15 cellular contexts compared by ENCODE assay signal in the genomic region with DNA sequence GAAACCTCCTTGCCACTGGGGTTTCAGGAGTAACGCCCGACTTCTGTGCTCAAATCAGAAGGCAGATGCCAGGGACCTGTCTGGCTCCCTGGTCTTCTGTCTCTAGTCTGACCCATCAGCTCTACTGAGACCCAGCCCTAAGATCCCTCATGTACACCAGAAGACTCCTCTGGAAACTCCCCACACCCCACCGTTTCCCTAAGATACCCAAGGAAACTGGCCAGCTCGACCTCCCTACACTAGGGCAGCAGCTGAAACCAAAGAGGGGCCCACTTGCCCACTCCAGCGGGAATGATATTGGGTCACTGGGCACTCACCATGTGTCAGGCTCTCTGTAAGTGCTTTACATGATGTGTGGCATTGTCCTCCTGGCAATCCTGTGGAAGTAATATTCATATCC. TPM values are rescaled to one million over a fixed set of nuclear protein-coding genes. Genes with fewer than 3 reads are reported as not detected.
A peak's percentile ranks its signal among the peaks of the same experiment; 100 is the strongest.
DNase-seq lines count a peak whose midpoint lies in the region; ATAC-seq and TF ChIP-seq lines count a peak whose summit lies in the region.
"Had no signal": no experiment of that assay in that cellular context is flagged by ENCODE, and none has a peak within 500 bp of the region (broad histone marks: within the 10 kb centered on the region; RNA-seq: fewer than 3 reads in every experiment).

No MANE protein-coding gene starts in this region.

- H3K27ac ChIP-seq in SK-N-SH (ENCODE audit: low read depth in 2 of 2, low read length in 1 of 2): no peak overlapping the region
- H3K27ac ChIP-seq in esophagus squamous epithelium: peak overlapping the region; percentile 92 to 96 (median 94)
- no peak overlapping the region for H3K27ac ChIP-seq in neuronal stem cell (replicated peaks; ENCODE audit: low read length)
- no peak overlapping the region for H3K27ac ChIP-seq in CD8-positive, alpha-beta memory T cell (ENCODE audit: low read depth, low read length)
- H3K27ac ChIP-seq: 22Rv1 had no signal

- no peak overlapping the region for H3K23ac ChIP-seq in neuronal stem cell (ENCODE audit: low read depth, low read length, poor library complexity)

- H2AK5ac ChIP-seq in neuronal stem cell (ENCODE audit: low read depth, low read length): peak overlapping the region; percentile 18

- H3K4ac ChIP-seq in neuronal stem cell (ENCODE audit: low read length): no peak overlapping the region

- peak overlapping the region; percentile 76 for H2BK15ac ChIP-seq in neuronal stem cell (ENCODE audit: low read length)

- H3F3A ChIP-seq in SK-N-SH (replicated peaks; ENCODE audit: insufficient read depth): peaks cover 9% of the 10 kb centered on the region

- peak overlapping the region; percentile 80 for H3K4me3 Mint-ChIP-seq in type B pancreatic cell
- H3K4me3 Mint-ChIP-seq in CD8-positive, alpha-beta memory T cell: no peak overlapping the region
- H3K4me3 Mint-ChIP-seq: central memory CD8-positive, alpha-beta T cell had no signal

- no peak overlapping the region for H3K14ac ChIP-seq in neuronal stem cell (ENCODE audit: low read length)

- no peak overlapping the region for H4K8ac ChIP-seq in neuronal stem cell (ENCODE audit: low read depth, low read length)

- POLR2A ChIA-PET in SK-N-SH (lab: Yijun Ruan, JAX): no interaction called here
- POLR2A ChIA-PET in CD8-positive, alpha-beta memory T cell (lab: Charles Lee): no interaction called here

- peak overlapping the region; percentile 40 for H2BK120ac ChIP-seq in neuronal stem cell (ENCODE audit: low read depth, low read length)

- no peak for TF ChIP-seq RAD21 in SK-N-SH (IDR thresholded peaks at IDR 0.05; ENCODE audit: low read length)

- H2BK12ac ChIP-seq in neuronal stem cell (ENCODE audit: low read length): no peak overlapping the region

- no peaks in the 10 kb centered on the region for H3K79me1 ChIP-seq in neuronal stem cell (ENCODE audit: low read depth, low read length)

- H3K9me2 ChIP-seq in SK-N-SH: no peaks in the 10 kb centered on the region

- no peaks in the 10 kb centered on the region for H3K36me3 Mint-ChIP-seq in type B pancreatic cell
- H3K36me3 Mint-ChIP-seq in CD8-positive, alpha-beta memory T cell: no peaks in the 10 kb centered on the region
- H3K36me3 Mint-ChIP-seq: WTC11 had no signal

- H3K79me2 ChIP-seq in SK-N-SH (ENCODE audit: insufficient read depth): peaks cover 31% of the 10 kb centered on the region

- H3K4me1 ChIP-seq in SK-N-SH (ENCODE audit: control insufficient read depth in 1 of 2, insufficient read depth in 2 of 2, low read depth in 1 of 2, low read length in 1 of 2) (peaks cover 15 to 20% of the 10 kb centered on the region in 2 experiments; a peak in 3 of 4 replicates), esophagus squamous epithelium (peaks cover 26 to 89% (median 49%) of the 10 kb centered on the region in 3 donors), neuronal stem cell (ENCODE audit: control insufficient read depth in 2 of 2, insufficient read depth in 1 of 2, low read depth in 1 of 2, low read length in 2 of 2) (peaks cover 17 to 25% of the 10 kb centered on the region in 2 donors)
- no peaks in the 10 kb centered on the region for H3K4me1 ChIP-seq in CD8-positive, alpha-beta memory T cell (ENCODE audit: insufficient read depth, low read length)

- TF ChIP-seq POLR2A in esophagus squamous epithelium (IDR thresholded peaks at IDR 0.05): no peak

- no peaks in the 10 kb centered on the region for H3K9me3 Mint-ChIP-seq in type B pancreatic cell
- no peaks in the 10 kb centered on the region for H3K9me3 Mint-ChIP-seq in CD8-positive, alpha-beta memory T cell
- H3K9me3 Mint-ChIP-seq: central memory CD8-positive, alpha-beta T cell; WTC11 had no signal

- CTCF ChIA-PET in SK-N-SH (lab: Yijun Ruan, JAX): interaction anchor here (2.0 to 8.0 kb wide), 5 partner anchors 10 to 102 kb away, joined by 10 to 100 read pairs (median 11); a partner anchor contains a TSS
- CTCF ChIA-PET in CD8-positive, alpha-beta memory T cell (lab: Charles Lee): no interaction called here

- WGBS in SK-N-SH (ENCODE audit: low lambda C conversion rate): 67% methylated on average over 5 of the region's 5 CpGs
- WGBS in esophagus squamous epithelium, 2 donors: 53 to 57% methylated on average over 2 to 3 of the region's 5 CpGs
- WGBS in neuronal stem cell (ENCODE audit: extremely low coverage in 2 of 2, insufficient read length in 2 of 2, insufficient replicate concordance in 1 of 2), 2 donors: no CpG with 5 or more reads among the region's 5 CpGs

- no peak for TF ChIP-seq EP300 in SK-N-SH (IDR thresholded peaks at IDR 0.05; ENCODE audit: borderline replicate concordance in 1 of 2, low read depth in 1 of 2, low read length in 1 of 2)

- intact Hi-C loops in esophagus squamous epithelium (cut with DNase I): loop anchor here (5.0 kb wide), 1 partner anchor 36 kb away; no protein-coding TSS in a partner anchor

- no peak overlapping the region for H3K18ac ChIP-seq in neuronal stem cell (ENCODE audit: low read length)

- no peak overlapping the region for H3K9ac ChIP-seq in SK-N-SH
- H3K9ac ChIP-seq in neuronal stem cell (ENCODE audit: low read depth, low read length, poor library complexity): no peak overlapping the region

- no peak for TF ChIP-seq CTCF in SK-N-SH (IDR thresholded peaks at IDR 0.05)
- TF ChIP-seq CTCF in esophagus squamous epithelium (IDR thresholded peaks at IDR 0.05): no peak
- TF ChIP-seq CTCF in type B pancreatic cell (conservative IDR thresholded peaks at IDR 0.05): no peak

- no peaks in the 10 kb centered on the region for H4K20me1 ChIP-seq in SK-N-SH (ENCODE audit: insufficient read depth)

- no peak overlapping the region for H2BK5ac ChIP-seq in neuronal stem cell (ENCODE audit: low read length)

- DNase-seq in SK-N-SH: no peak
- no peak for DNase-seq in esophagus squamous epithelium (lab: John Stamatoyannopoulos, UW)
- no peak for DNase-seq in neuronal stem cell (ENCODE audit: low spot score)
- DNase-seq in type B pancreatic cell (ENCODE audit: extremely low spot score, unreplicated experiment): no peak
- DNase-seq in GM19240 (ENCODE audit: insufficient read length, low spot score): no peak
- no peak for DNase-seq in glomerular visceral epithelial cell (ENCODE audit: extremely low spot score)
- no peak for DNase-seq in CD8-positive, alpha-beta memory T cell
- DNase-seq: DND-41, NCI-H2171 had no signal

- peaks cover 52% of the 10 kb centered on the region for H3K4me1 Mint-ChIP-seq in type B pancreatic cell (ENCODE audit: unreplicated experiment)
- peaks cover 0 to 4% (median 0%) of the 10 kb centered on the region in 3 donors for H3K4me1 Mint-ChIP-seq in CD8-positive, alpha-beta memory T cell
- H3K4me1 Mint-ChIP-seq: central memory CD8-positive, alpha-beta T cell had no signal

- H3K36me3 ChIP-seq in SK-N-SH (replicated peaks in 1 of 2; ENCODE audit: control insufficient read depth in 1 of 2, insufficient read depth in 2 of 2, low read length in 1 of 2) (no peaks in the 10 kb centered on the region), esophagus squamous epithelium (no peaks in the 10 kb centered on the region), neuronal stem cell (replicated peaks in 1 of 2; ENCODE audit: control insufficient read depth in 2 of 2, insufficient read depth in 2 of 2, low read length in 2 of 2) (peaks cover 0 to under 1% of the 10 kb centered on the region in 2 donors)
- no peaks in the 10 kb centered on the region for H3K36me3 ChIP-seq in CD8-positive, alpha-beta memory T cell (ENCODE audit: insufficient read depth, low read length)

- H3K4me2 ChIP-seq in SK-N-SH (peak overlapping the region; percentile 67; the same call in 1 of the 2 replicates), neuronal stem cell (ENCODE audit: insufficient read depth, low read length, poor library complexity, severe bottlenecking) (no peak overlapping the region)

- ATAC-seq in SK-N-SH treated with all-trans-retinoic acid at 6 μM for 48 hours: no peak

- peak overlapping the region; percentile 54 for H3K27ac Mint-ChIP-seq in type B pancreatic cell
- H3K27ac Mint-ChIP-seq in CD8-positive, alpha-beta memory T cell: peak overlapping the region in 1 of 8 donors; percentile 54
- H3K27ac Mint-ChIP-seq: WTC11 had no signal

- no peaks in the 10 kb centered on the region for H3K27me3 ChIP-seq in SK-N-SH (ENCODE audit: insufficient read depth)
- no peaks in the 10 kb centered on the region for H3K27me3 ChIP-seq in esophagus squamous epithelium
- no peaks in the 10 kb centered on the region for H3K27me3 ChIP-seq in neuronal stem cell (ENCODE audit: control insufficient read depth in 3 of 3, insufficient read depth in 3 of 3, low read depth in 1 of 3, low read length in 3 of 3)
- H3K27me3 ChIP-seq in CD8-positive, alpha-beta memory T cell (ENCODE audit: insufficient read depth, low read length, poor library complexity, severe bottlenecking): no peaks in the 10 kb centered on the region

- H3K4me3 ChIP-seq in SK-N-SH (ENCODE audit: low read depth in 2 of 2, low read length in 1 of 2): no peak overlapping the region; a peak in 1 of 4 replicates
- peak overlapping the region; percentile 54 to 76 (median 66) for H3K4me3 ChIP-seq in esophagus squamous epithelium
- H3K4me3 ChIP-seq in neuronal stem cell (ENCODE audit: low read length in 2 of 2): no peak overlapping the region
- H3K4me3 ChIP-seq in CD8-positive, alpha-beta memory T cell (ENCODE audit: low read length): no peak overlapping the region

- no peaks in the 10 kb centered on the region for H3K27me3 Mint-ChIP-seq in type B pancreatic cell
- H3K27me3 Mint-ChIP-seq in CD8-positive, alpha-beta memory T cell: peaks cover 0 to 6% of the 10 kb centered on the region in 2 donors

- H2AFZ ChIP-seq in SK-N-SH (ENCODE audit: low read depth) (no peak overlapping the region), neuronal stem cell (ENCODE audit: low read length) (no peak overlapping the region)

- H3K9me3 ChIP-seq in SK-N-SH (no peaks in the 10 kb centered on the region), esophagus squamous epithelium (no peaks in the 10 kb centered on the region), neuronal stem cell (replicated peaks in 1 of 2; ENCODE audit: control insufficient read depth in 2 of 2, insufficient read depth in 1 of 2, low read depth in 1 of 2, low read length in 2 of 2) (no peaks in the 10 kb centered on the region)
- H3K9me3 ChIP-seq in CD8-positive, alpha-beta memory T cell (ENCODE audit: low read length): no peaks in the 10 kb centered on the region

- H4K91ac ChIP-seq in neuronal stem cell (ENCODE audit: low read depth, low read length, poor library complexity): no peak overlapping the region

RNA-seq across cellular contexts. Expression of a gene that starts 0.5 kb away (rescaled TPM):
- polyA plus RNA-seq in SK-N-SH (2012; rRNA removed): 512 and 521 TPM in 2 replicates
- polyA plus RNA-seq in SK-N-SH (2012; cell fraction: cytosol; rRNA removed): 347 and 466 TPM in 2 replicates
- polyA plus RNA-seq in SK-N-SH (2012; cell fraction: nucleus; rRNA removed): 144 and 169 TPM in 2 replicates
- total RNA-seq in esophagus squamous epithelium: 1,000 to 10,000 TPM; 1,372 to 2,409 (median 2,158) TPM
- 9.6 TPM for polyA plus RNA-seq in neuronal stem cell (2013, experiment 1 of 2)
- polyA plus RNA-seq in neuronal stem cell (2013, experiment 2 of 2): 9.3 TPM
- total RNA-seq in type B pancreatic cell (ENCODE audit: low replicate concordance): 173 and 517 TPM in 2 replicates
- not detected for total RNA-seq in CD8-positive, alpha-beta memory T cell
- polyA plus RNA-seq in CD8-positive, alpha-beta memory T cell: not detected
- total RNA-seq: mononuclear cell had no signal

RNA-seq across cellular contexts. Expression of a gene that starts 2.7 kb away (rescaled TPM):
- 0.15 TPM in 1 of 2 replicates, not detected in the other for polyA plus RNA-seq in SK-N-SH (2012; rRNA removed)
- polyA plus RNA-seq in SK-N-SH (2012; cell fraction: cytosol; rRNA removed): 0.07 TPM in 1 of 2 replicates, not detected in the other
- 0.39 TPM in 1 of 2 replicates, not detected in the other for polyA plus RNA-seq in SK-N-SH (2012; cell fraction: nucleus; rRNA removed)
- 1,000 to 10,000 TPM; 1,580 to 2,481 (median 2,030) TPM for total RNA-seq in esophagus squamous epithelium
- 0.04 TPM for polyA plus RNA-seq in neuronal stem cell (2013, experiment 1 of 2)
- polyA plus RNA-seq in neuronal stem cell (2013, experiment 2 of 2): not detected
- 139 and 266 TPM in 2 replicates for total RNA-seq in type B pancreatic cell (ENCODE audit: low replicate concordance)
- total RNA-seq in CD8-positive, alpha-beta memory T cell: not detected
- polyA plus RNA-seq in CD8-positive, alpha-beta memory T cell: not detected
- total RNA-seq: mononuclear cell had no signal

RNA-seq across cellular contexts. Expression of a gene that starts 13.9 kb away (rescaled TPM):
- 12.3 and 17.1 TPM in 2 replicates for polyA plus RNA-seq in SK-N-SH (2012; rRNA removed)
- polyA plus RNA-seq in SK-N-SH (2012; cell fraction: cytosol; rRNA removed): 11.4 and 14.2 TPM in 2 replicates
- polyA plus RNA-seq in SK-N-SH (2012; cell fraction: nucleus; rRNA removed): 41.5 and 44.3 TPM in 2 replicates
- total RNA-seq in esophagus squamous epithelium (10 to 100 TPM; 44.4 to 63.3 (median 55.7) TPM), type B pancreatic cell (ENCODE audit: low replicate concordance) (58.3 and 102 TPM in 2 replicates)
- polyA plus RNA-seq in neuronal stem cell (2013, experiment 1 of 2): 110 TPM
- polyA plus RNA-seq in neuronal stem cell (2013, experiment 2 of 2): 107 TPM
- 1 to 10 TPM; 5.5 to 7.6 TPM for total RNA-seq in CD8-positive, alpha-beta memory T cell
- polyA plus RNA-seq in CD8-positive, alpha-beta memory T cell: 1.3 TPM

RNA-seq across cellular contexts. Expression of a gene that starts 14.8 kb away (rescaled TPM):
- 0.18 TPM in 1 of 2 replicates, not detected in the other for polyA plus RNA-seq in SK-N-SH (2012; rRNA removed)
- polyA plus RNA-seq in SK-N-SH (2012; cell fraction: cytosol; rRNA removed): 0.10 and 0.14 TPM in 2 replicates
- 0.11 and 0.21 TPM in 2 replicates for polyA plus RNA-seq in SK-N-SH (2012; cell fraction: nucleus; rRNA removed)
- 1 to 10 TPM in 1 of 4 donors, not detected in 3; 1.8 TPM for total RNA-seq in esophagus squamous epithelium
- 0.22 TPM for polyA plus RNA-seq in neuronal stem cell (2013, experiment 1 of 2)
- polyA plus RNA-seq in neuronal stem cell (2013, experiment 2 of 2): 0.12 TPM
- total RNA-seq in type B pancreatic cell (ENCODE audit: low replicate concordance): 0.97 TPM in 1 of 2 replicates, not detected in the other
- total RNA-seq in CD8-positive, alpha-beta memory T cell: not detected
- 0.07 TPM for polyA plus RNA-seq in CD8-positive, alpha-beta memory T cell
- total RNA-seq: mononuclear cell, ureter had no signal

RNA-seq across cellular contexts. Expression of a gene that starts 20.5 kb away (rescaled TPM):
- 76.7 and 84.9 TPM in 2 replicates for polyA plus RNA-seq in SK-N-SH (2012; rRNA removed)
- 63.8 and 71.2 TPM in 2 replicates for polyA plus RNA-seq in SK-N-SH (2012; cell fraction: cytosol; rRNA removed)
- 96.8 and 111 TPM in 2 replicates for polyA plus RNA-seq in SK-N-SH (2012; cell fraction: nucleus; rRNA removed)
- 10 to 100 TPM; 35.0 to 58.9 (median 47.3) TPM for total RNA-seq in esophagus squamous epithelium
- 77.4 TPM for polyA plus RNA-seq in neuronal stem cell (2013, experiment 1 of 2)
- polyA plus RNA-seq in neuronal stem cell (2013, experiment 2 of 2): 76.9 TPM
- total RNA-seq in type B pancreatic cell (ENCODE audit: low replicate concordance): 87.5 and 108 TPM in 2 replicates
- 10 to 100 TPM; 95.9 to 98.9 TPM for total RNA-seq in CD8-positive, alpha-beta memory T cell
- 70.2 TPM for polyA plus RNA-seq in CD8-positive, alpha-beta memory T cell

Comparison
In these comparisons a context has a peak if more than half of its experiments do, and no peak if none do; other contexts are left out.
1. H3K27ac ChIP-seq: peak in esophagus squamous epithelium (4 of 4); none in SK-N-SH (0 of 2), neuronal stem cell (single experiment) and CD8-positive, alpha-beta memory T cell (single experiment).
2. H3K4me3 ChIP-seq: peak in esophagus squamous epithelium (4 of 4); none in SK-N-SH (0 of 2), neuronal stem cell (0 of 2) and CD8-positive, alpha-beta memory T cell (single experiment).
3. RNA of a gene that starts 0.5 kb away (total RNA-seq): 1,372 to 2,409 TPM in esophagus squamous epithelium and 173 to 517 TPM in type B pancreatic cell; not detected in CD8-positive, alpha-beta memory T cell; every median in the first group is over 100 times any median in the second.
4. RNA of a gene that starts 2.7 kb away (total RNA-seq): 1,580 to 2,481 TPM in esophagus squamous epithelium and 139 to 266 TPM in type B pancreatic cell; not detected in CD8-positive, alpha-beta memory T cell; every median in the first group is over 100 times any median in the second.